ENCODE assay signal across 16 cellular contexts in genomic region chr17:49587366-49588073, GRCh38. TPM values are rescaled to one million over a fixed set of nuclear protein-coding genes. Genes with fewer than 3 reads are reported as not detected.
"Had no signal": no experiment of that assay in that cellular context is flagged by ENCODE, and none has a peak within 500 bp of the region (broad histone marks: within the 10 kb centered on the region; RNA-seq: fewer than 3 reads in every experiment).

No MANE protein-coding gene starts in this region.

- H3K4me1 Mint-ChIP-seq: central memory CD8-positive, alpha-beta T cell had no signal

- H3K4me1 ChIP-seq: thyroid gland had no signal

- H3K27me3 Mint-ChIP-seq: central memory CD8-positive, alpha-beta T cell; dendritic cell treated with granulocyte-macrophage colony-stimulating factor and Interleukin-4, amounts not matched to agents 40 ng/mL and 50 ng/mL, for 4 days; effector memory CD8-positive, alpha-beta T cell; naive thymus-derived CD8-positive, alpha-beta T cell had no signal

- H3K9me3 ChIP-seq: ovary, right atrium auricular region, thyroid gland had no signal

- DNase-seq: effector memory CD8-positive, alpha-beta T cell; erythroblast; foreskin melanocyte; kidney; left colon; mesendoderm; naive thymus-derived CD8-positive, alpha-beta T cell; ovary; small intestine; stimulated activated CD4-positive, alpha-beta T cell treated with anti-CD3 and anti-CD28 coated beads, Interleukin-12 subunit alpha, Interleukin-12 subunit beta, amount 100 ng/mL, for 4 hours; stimulated activated naive CD4-positive, alpha-beta T cell treated with Interleukin-2 at 50 U/mL for 16 hours; thyroid gland had no signal

- H3K27ac Mint-ChIP-seq: dendritic cell treated with granulocyte-macrophage colony-stimulating factor and Interleukin-4, amounts not matched to agents 40 ng/mL and 50 ng/mL, for 4 days; effector memory CD8-positive, alpha-beta T cell had no signal

- H3K9me3 Mint-ChIP-seq: central memory CD8-positive, alpha-beta T cell; dendritic cell treated with granulocyte-macrophage colony-stimulating factor and Interleukin-4, amounts not matched to agents 40 ng/mL and 50 ng/mL, for 4 days; effector memory CD8-positive, alpha-beta T cell had no signal

- H3K27ac ChIP-seq: hepatocyte, ovary, right atrium auricular region, thyroid gland had no signal

- H2AFZ ChIP-seq: hepatocyte had no signal

- ATAC-seq: effector memory CD8-positive, alpha-beta T cell; left colon; naive thymus-derived CD8-positive, alpha-beta T cell had no signal

- H3K4me3 Mint-ChIP-seq: central memory CD8-positive, alpha-beta T cell; dendritic cell treated with granulocyte-macrophage colony-stimulating factor and Interleukin-4, amounts not matched to agents 40 ng/mL and 50 ng/mL, for 4 days; effector memory CD8-positive, alpha-beta T cell; naive thymus-derived CD8-positive, alpha-beta T cell had no signal

- H3K4me2 ChIP-seq: hepatocyte had no signal

- H3K27me3 ChIP-seq: hepatocyte, ovary, right atrium auricular region, thyroid gland had no signal

- H3K4me3 ChIP-seq: hepatocyte, ovary, right atrium auricular region, thyroid gland had no signal

- H3K36me3 ChIP-seq: ovary, thyroid gland had no signal

RNA-seq across cellular contexts. Expression of gene NXPH3, which starts 11.8 kb away (rescaled TPM):
- total RNA-seq: naive thymus-derived CD8-positive, alpha-beta T cell had no signal
- polyA plus RNA-seq: naive thymus-derived CD8-positive, alpha-beta T cell had no signal
